ENCODE assay signal across 1 cellular context in genomic region chrX:114584434-114584943, GRCh38.
A peak's percentile ranks its signal among the peaks of the same experiment; 100 is the strongest.
TF ChIP-seq lines count a peak whose summit lies in the region.

No MANE protein-coding gene starts in this region.

TF ChIP-seq in H1, 55 proteins besides CTCF, POLR2A, EP300 and RAD21:
- TF ChIP-seq CHD2 (IDR thresholded peaks at IDR 0.05; ENCODE audit: low read length) (peak; percentile 22; the same call in 1 of the 2 replicates), SP4 (IDR thresholded peaks at IDR 0.05; ENCODE audit: low read length) (no peak), KDM5A (IDR thresholded peaks at IDR 0.05; ENCODE audit: low read length) (no peak)
